12 cellular contexts compared by ENCODE assay signal in genomic region chr6:129317931-129318820, GRCh38.
DNase-seq lines count a peak whose midpoint lies in the region; ATAC-seq and TF ChIP-seq lines count a peak whose summit lies in the region.
"Had no signal": no experiment of that assay in that cellular context is flagged by ENCODE, and none has a peak within 500 bp of the region (broad histone marks: within the 10 kb centered on the region; RNA-seq: fewer than 3 reads in every experiment).

No MANE protein-coding gene starts in this region.

- H3K4me3 ChIP-seq in SK-N-SH (ENCODE audit: low read depth in 2 of 2, low read length in 1 of 2) (no peak overlapping the region), smooth muscle cell (no peak overlapping the region), Karpas-422 (ENCODE audit: low read length) (no peak overlapping the region)
- H3K4me3 ChIP-seq: thoracic aorta had no signal

- no peak overlapping the region for H3K27ac ChIP-seq in SK-N-SH (ENCODE audit: low read depth in 2 of 2, low read length in 1 of 2)
- H3K27ac ChIP-seq in smooth muscle cell (ENCODE audit: low read depth), result no peak overlapping the region
- H3K27ac ChIP-seq in Karpas-422 (ENCODE audit: low read length), result no peak overlapping the region
- H3K27ac ChIP-seq: thoracic aorta had no signal

- H3K4me1 ChIP-seq in SK-N-SH (ENCODE audit: control insufficient read depth in 1 of 2, insufficient read depth in 2 of 2, low read depth in 1 of 2, low read length in 1 of 2) (no peaks in the 10 kb centered on the region; a peak in 1 of 4 replicates), smooth muscle cell (ENCODE audit: low read depth) (peaks cover 11% of the 10 kb centered on the region), Karpas-422 (ENCODE audit: low read length) (no peaks in the 10 kb centered on the region)

- H2AFZ ChIP-seq in SK-N-SH (ENCODE audit: low read depth) (no peak overlapping the region), smooth muscle cell (ENCODE audit: low read depth) (no peak overlapping the region), Karpas-422 (ENCODE audit: low read length) (no peak overlapping the region)

- WGBS in SK-N-SH (ENCODE audit: low lambda C conversion rate), result 14% methylated on average over 3 of the region's 3 CpGs
- WGBS in smooth muscle cell (ENCODE audit: low lambda C conversion rate), result 10% methylated on average over 3 of the region's 3 CpGs

- no peaks in the 10 kb centered on the region for H3F3A ChIP-seq in SK-N-SH (replicated peaks; ENCODE audit: insufficient read depth)
- no peaks in the 10 kb centered on the region for H3F3A ChIP-seq in smooth muscle cell (ENCODE audit: low read depth)

- H3K4me3 Mint-ChIP-seq in activated T-helper 17 cell treated with anti-CD3 and anti-CD28 coated beads, Interleukin-2, amount 50 U/mL, for 72 hours, result no peak overlapping the region
- H3K4me3 Mint-ChIP-seq: memory B cell had no signal

- TF ChIP-seq CTCF in SK-N-SH (IDR thresholded peaks at IDR 0.05) (no peak), smooth muscle cell (IDR thresholded peaks at IDR 0.05; ENCODE audit: borderline replicate concordance, insufficient read depth, poor library complexity, severe bottlenecking) (no peak)

- H3K9me3 ChIP-seq in SK-N-SH, result no peaks in the 10 kb centered on the region
- no peaks in the 10 kb centered on the region for H3K9me3 ChIP-seq in smooth muscle cell (replicated peaks; ENCODE audit: low read depth)
- no peaks in the 10 kb centered on the region for H3K9me3 ChIP-seq in Karpas-422 (ENCODE audit: low read length)
- H3K9me3 ChIP-seq: thoracic aorta had no signal

- H3K27me3 ChIP-seq in SK-N-SH (ENCODE audit: insufficient read depth) (no peaks in the 10 kb centered on the region), smooth muscle cell (ENCODE audit: low read depth) (no peaks in the 10 kb centered on the region), Karpas-422 (ENCODE audit: low read length) (no peaks in the 10 kb centered on the region)

- H3K36me3 Mint-ChIP-seq in activated T-helper 17 cell treated with anti-CD3 and anti-CD28 coated beads, Interleukin-2, amount 50 U/mL, for 72 hours (ENCODE audit: low read depth), result peaks cover 18% of the 10 kb centered on the region
- H3K36me3 Mint-ChIP-seq: memory B cell had no signal

- no peaks in the 10 kb centered on the region for H3K9me3 Mint-ChIP-seq in activated T-helper 17 cell treated with anti-CD3 and anti-CD28 coated beads, Interleukin-2, amount 50 U/mL, for 72 hours
- H3K9me3 Mint-ChIP-seq: memory B cell had no signal

- TF ChIP-seq RAD21 in SK-N-SH (IDR thresholded peaks at IDR 0.05; ENCODE audit: low read length), result no peak

- H4K20me1 ChIP-seq in SK-N-SH (ENCODE audit: insufficient read depth) (no peaks in the 10 kb centered on the region), smooth muscle cell (ENCODE audit: low read depth) (no peaks in the 10 kb centered on the region), Karpas-422 (ENCODE audit: insufficient read depth, low read depth, low read length) (no peaks in the 10 kb centered on the region)

- peaks cover 5% of the 10 kb centered on the region for H3K4me1 Mint-ChIP-seq in activated T-helper 17 cell treated with anti-CD3 and anti-CD28 coated beads, Interleukin-2, amount 50 U/mL, for 72 hours
- H3K4me1 Mint-ChIP-seq: memory B cell had no signal

- H3K27me3 Mint-ChIP-seq in activated T-helper 17 cell treated with anti-CD3 and anti-CD28 coated beads, Interleukin-2, amount 50 U/mL, for 72 hours, result no peaks in the 10 kb centered on the region

- DNase-seq in SK-N-SH, result no peak
- DNase-seq in SW480 (ENCODE audit: low spot score), result peak; percentile 8
- DNase-seq in foreskin melanocyte, result peak; percentile 32
- no peak for DNase-seq in smooth muscle cell (lab: John Stamatoyannopoulos, UW; ENCODE audit: unreplicated experiment)
- no peak for DNase-seq in NCI-H524 treated with DMSO at 0.1 percent for 48 hours (lab: John Stamatoyannopoulos, UW)
- no peak for DNase-seq in Karpas-422
- DNase-seq: activated CD8-positive, alpha-beta memory T cell treated with anti-CD3 and anti-CD28 coated beads for 24 hours; AML-193 had no signal

- POLR2A ChIA-PET in SK-N-SH (lab: Yijun Ruan, JAX), result no interaction called here

- H3K79me2 ChIP-seq in SK-N-SH (ENCODE audit: insufficient read depth), result no peaks in the 10 kb centered on the region
- no peaks in the 10 kb centered on the region for H3K79me2 ChIP-seq in smooth muscle cell (ENCODE audit: low read depth)
- H3K79me2 ChIP-seq in Karpas-422 (ENCODE audit: low read length), result no peaks in the 10 kb centered on the region

- H3K27ac Mint-ChIP-seq in activated T-helper 17 cell treated with anti-CD3 and anti-CD28 coated beads, Interleukin-2, amount 50 U/mL, for 72 hours, result no peak overlapping the region
- H3K27ac Mint-ChIP-seq: memory B cell had no signal

- H3K36me3 ChIP-seq in SK-N-SH (replicated peaks in 1 of 2; ENCODE audit: control insufficient read depth in 1 of 2, insufficient read depth in 2 of 2, low read length in 1 of 2) (no peaks in the 10 kb centered on the region), smooth muscle cell (ENCODE audit: low read depth) (peaks cover 7% of the 10 kb centered on the region), Karpas-422 (ENCODE audit: insufficient read depth, low read length) (no peaks in the 10 kb centered on the region)

- ATAC-seq in SK-N-SH treated with all-trans-retinoic acid at 6 μM for 48 hours, result peak; percentile 33; the same call in 1 of the 3 replicates
- ATAC-seq in activated T-helper 17 cell treated with anti-CD3 and anti-CD28 coated beads, Interleukin-2, amount 50 U/mL, for 72 hours (replicated peaks), result no peak

- no peaks in the 10 kb centered on the region for H3K9me2 ChIP-seq in SK-N-SH
- H3K9me2 ChIP-seq in Karpas-422 (replicated peaks; ENCODE audit: insufficient read depth, low read length), result no peaks in the 10 kb centered on the region

- no peak overlapping the region for H3K9ac ChIP-seq in SK-N-SH
- no peak overlapping the region for H3K9ac ChIP-seq in smooth muscle cell (ENCODE audit: low read depth)
- H3K9ac ChIP-seq in Karpas-422 (ENCODE audit: low read length), result no peak overlapping the region

- no peak overlapping the region for H3K4me2 ChIP-seq in SK-N-SH
- H3K4me2 ChIP-seq in smooth muscle cell, result peak overlapping the region; percentile 35
- no peak overlapping the region for H3K4me2 ChIP-seq in Karpas-422 (ENCODE audit: low read depth, low read length, poor library complexity, severe bottlenecking)

- CTCF ChIA-PET in SK-N-SH (lab: Yijun Ruan, JAX), result interaction anchor here (1.0 kb wide), 1 partner anchor 66 kb away, joined by 4 read pairs; no protein-coding TSS in a partner anchor

- no peak for TF ChIP-seq EP300 in SK-N-SH (IDR thresholded peaks at IDR 0.05; ENCODE audit: borderline replicate concordance in 1 of 2, low read depth in 1 of 2, low read length in 1 of 2)

TF ChIP-seq in SK-N-SH treated with all-trans-retinoic acid at 6 μM for 48 hours, 23 proteins besides CTCF, POLR2A, EP300 and RAD21:
- no peak for TF ChIP-seq BACH2 (CRISPR knock-in tag; IDR thresholded peaks at IDR 0.05; ENCODE audit: borderline replicate concordance)
- TF ChIP-seq ZFP3 (CRISPR knock-in tag; IDR thresholded peaks at IDR 0.05), result no peak
- TF ChIP-seq ZFP30 (CRISPR knock-in tag; IDR thresholded peaks at IDR 0.05), result no peak
- no peak for TF ChIP-seq CSRNP3 (CRISPR knock-in tag; IDR thresholded peaks at IDR 0.05)
- no peak for TF ChIP-seq ISL1 (CRISPR knock-in tag; IDR thresholded peaks at IDR 0.05)
- TF ChIP-seq ESRRG (CRISPR knock-in tag; IDR thresholded peaks at IDR 0.05), result no peak

TF ChIP-seq in SK-N-SH, 30 proteins besides CTCF, POLR2A, EP300 and RAD21:
- TF ChIP-seq RCOR1 (IDR thresholded peaks at IDR 0.05; ENCODE audit: low read length), result no peak
- no peak for TF ChIP-seq EZH2phosphoT487 (IDR thresholded peaks at IDR 0.05; ENCODE audit: borderline replicate concordance, low read depth)
- TF ChIP-seq TCF12 (IDR thresholded peaks at IDR 0.05), result no peak
- TF ChIP-seq ELF1 (IDR thresholded peaks at IDR 0.05), result no peak
- TF ChIP-seq POLR2AphosphoS5 (IDR thresholded peaks at IDR 0.05; ENCODE audit: low read depth, low read length), result no peak
- no peak for TF ChIP-seq ZBTB33 (IDR thresholded peaks at IDR 0.05; ENCODE audit: borderline replicate concordance, low read depth)
- no peak for TF ChIP-seq RXRA (IDR thresholded peaks at IDR 0.05; ENCODE audit: borderline replicate concordance, low read depth)
- TF ChIP-seq RFX5 (IDR thresholded peaks at IDR 0.05; ENCODE audit: low read length), result no peak
- no peak for TF ChIP-seq IRF3 (IDR thresholded peaks at IDR 0.05; ENCODE audit: low read depth, low read length)
- TF ChIP-seq MAX (IDR thresholded peaks at IDR 0.05; ENCODE audit: low read depth), result no peak
- TF ChIP-seq JUND (IDR thresholded peaks at IDR 0.05), result no peak
- no peak for TF ChIP-seq GABPA (IDR thresholded peaks at IDR 0.05; ENCODE audit: low read depth)
- no peak for TF ChIP-seq TEAD4 (IDR thresholded peaks at IDR 0.05; ENCODE audit: borderline replicate concordance, insufficient read depth)

Comparison
In these comparisons a context has a peak if more than half of its experiments do, and no peak if none do; other contexts are left out.
1. DNase-seq: peak in SW480 (single experiment) and foreskin melanocyte (single experiment); none in SK-N-SH (single experiment), smooth muscle cell (single experiment), NCI-H524 treated with DMSO at 0.1 percent for 48 hours (single experiment) and Karpas-422 (single experiment).